Comparison of ENCODE assay signal across 9 cellular contexts in genomic region chr6:16238658-16239089, GRCh38. TPM values are rescaled to one million over a fixed set of nuclear protein-coding genes. Genes with fewer than 3 reads are reported as not detected.
A peak's percentile ranks its signal among the peaks of the same experiment; 100 is the strongest.
DNase-seq lines count a peak whose midpoint lies in the region; ATAC-seq and TF ChIP-seq lines count a peak whose summit lies in the region.
"Had no signal": no experiment of that assay in that cellular context is flagged by ENCODE, and none has a peak within 500 bp of the region (broad histone marks: within the 10 kb centered on the region; RNA-seq: fewer than 3 reads in every experiment).

No MANE protein-coding gene starts in this region.

- WGBS in IMR-90 (ENCODE audit: extremely low coverage in 2 of 2, insufficient read length in 1 of 2), 2 experiments, result 2% methylated on average over 19 of the region's 34 CpGs; no CpG with 5 or more reads in 1 of the 2 experiments

- TF ChIP-seq CTCF in IMR-90 (conservative IDR thresholded peaks at IDR 0.05; ENCODE audit: low read depth, low read length) (no peak), coronary artery (IDR thresholded peaks at IDR 0.05) (no peak)

- in situ Hi-C loops in IMR-90 (cut with MboI; ENCODE audit: low sequenced_read_pairs), result no loop called here

- H3K27ac ChIP-seq in IMR-90 (ENCODE audit: insufficient read depth, low read length), result no peak overlapping the region
- H3K27ac ChIP-seq in coronary artery, result peak overlapping the region; percentile 87 to 90
- H3K27ac ChIP-seq in muscle layer of colon (ENCODE audit: low read depth, low read length), result peak overlapping the region; percentile 88

- ATAC-seq in IMR-90 (ENCODE audit: low read depth) (no peak), GM21786 (IDR thresholded peaks at IDR 0.05; ENCODE audit: unreplicated experiment) (no peak), HG03378 (IDR thresholded peaks at IDR 0.05; ENCODE audit: unreplicated experiment) (no peak)

- no peak overlapping the region for H2BK20ac ChIP-seq in IMR-90 (ENCODE audit: low read depth, low read length)

- dilution Hi-C loops in IMR-90 (cut with HindIII; ENCODE audit: low sequenced_read_pairs, unreplicated experiment), result no loop called here

- peak overlapping the region; percentile 80 for H3K4me3 Mint-ChIP-seq in activated T-cell treated with anti-CD3 and anti-CD28 coated beads, Interleukin-2, amount 50 U/mL, for 24 hours

- peak overlapping the region; percentile 83 for H3K4me2 ChIP-seq in IMR-90 (ENCODE audit: low read depth, low read length)

- H3K4me3 ChIP-seq in IMR-90 (ENCODE audit: insufficient read depth, low read depth, low read length) (peak overlapping the region; percentile 65), coronary artery (peak overlapping the region; percentile 88), muscle layer of colon (ENCODE audit: low read depth in 1 of 2, low read length in 2 of 2) (peak overlapping the region; percentile 76 to 94)

- peak overlapping the region; percentile 8; the same call in 1 of the 2 replicates for H3K56ac ChIP-seq in IMR-90 (ENCODE audit: extremely low read depth, insufficient read depth, low read length)

- H4K91ac ChIP-seq in IMR-90 (ENCODE audit: insufficient read depth, low read depth, low read length), result no peak overlapping the region

- DNase-seq in activated T-cell treated with anti-CD3 and anti-CD28 coated beads, Interleukin-2, amount 50 U/mL, for 24 hours, result no peak
- no peak for DNase-seq in activated T-cell treated with anti-CD3 and anti-CD28 coated beads, Interleukin-2, amount 50 U/mL, for 1 hour
- no peak for DNase-seq in IMR-90
- DNase-seq in coronary artery (ENCODE audit: low spot score), result peak; percentile 80
- DNase-seq in ureter (ENCODE audit: low spot score), result no peak
- DNase-seq: DND-41 had no signal

- H3K18ac ChIP-seq in IMR-90 (ENCODE audit: low read depth, low read length), result no peak overlapping the region

- TF ChIP-seq RAD21 in IMR-90 (IDR thresholded peaks at IDR 0.05; ENCODE audit: low read length), result no peak

- H3K79me1 ChIP-seq in IMR-90 (ENCODE audit: low read depth in 1 of 2, low read length in 2 of 2), result no peaks in the 10 kb centered on the region

- H3K36me3 ChIP-seq in IMR-90 (ENCODE audit: control insufficient read depth, insufficient read depth, low read length) (no peaks in the 10 kb centered on the region), muscle layer of colon (ENCODE audit: insufficient read depth, low read length) (no peaks in the 10 kb centered on the region)

- H4K20me1 ChIP-seq in IMR-90 (ENCODE audit: insufficient read depth, low read length), result peaks cover 9% of the 10 kb centered on the region; the same call in 1 of the 2 replicates

- H3K4me1 ChIP-seq in IMR-90 (ENCODE audit: control insufficient read depth, insufficient read depth, low read length), result peaks cover 11% of the 10 kb centered on the region
- H3K4me1 ChIP-seq in muscle layer of colon (ENCODE audit: insufficient read depth, low read length), result peaks cover 35% of the 10 kb centered on the region

- intact Hi-C loops in IMR-90 (cut with micrococcal nuclease), result no loop called here

- H3K9me1 ChIP-seq in IMR-90 (ENCODE audit: insufficient read depth, low read length), result peaks cover 2% of the 10 kb centered on the region; the same call in 1 of the 2 replicates

- no peaks in the 10 kb centered on the region for H3K36me3 Mint-ChIP-seq in activated T-cell treated with anti-CD3 and anti-CD28 coated beads, Interleukin-2, amount 50 U/mL, for 24 hours (ENCODE audit: low read depth)

- no peak overlapping the region for H2BK15ac ChIP-seq in IMR-90 (ENCODE audit: low read depth, low read length)

- no peak overlapping the region for H3K14ac ChIP-seq in IMR-90 (replicated peaks; ENCODE audit: low read depth, low read length)

- 0 out of 2 replicates have a peak overlapping the region, but pooled peaks have one; percentile 1 for H2BK120ac ChIP-seq in IMR-90 (ENCODE audit: low read depth, low read length)

- H3K27ac Mint-ChIP-seq in activated T-cell treated with anti-CD3 and anti-CD28 coated beads, Interleukin-2, amount 50 U/mL, for 24 hours, result peak overlapping the region; percentile 61

- BruUV-seq in IMR-90 (replicated peaks; lab: Mats Ljungman, UMichigan), result no TSS peak

- H4K8ac ChIP-seq in IMR-90 (ENCODE audit: low read depth in 2 of 2, low read length in 2 of 2), result no peak overlapping the region; a peak in 1 of 4 replicates

- CTCF ChIA-PET in IMR-90 (lab: Yijun Ruan, JAX), result interaction anchor here (0.7 to 1.2 kb wide), 2 partner anchors 33 to 48 kb away, joined by 4 read pairs; no protein-coding TSS in a partner anchor

- H3K4ac ChIP-seq in IMR-90 (ENCODE audit: low read depth, low read length), result peak overlapping the region; percentile 3; the same call in 1 of the 2 replicates

- TF ChIP-seq POLR2A in IMR-90 (IDR thresholded peaks at IDR 0.05; ENCODE audit: low read depth, low read length), result no peak

- POLR2A ChIA-PET in IMR-90 (lab: Charles Lee; ENCODE audit: unreplicated experiment), result no interaction called here

- H3K4me1 Mint-ChIP-seq in activated T-cell treated with anti-CD3 and anti-CD28 coated beads, Interleukin-2, amount 50 U/mL, for 24 hours (ENCODE audit: low read depth), result peaks cover 28% of the 10 kb centered on the region

- H3K9ac ChIP-seq in IMR-90 (ENCODE audit: low read depth, low read length) (peak overlapping the region; percentile 55), muscle layer of colon (ENCODE audit: low read length) (peak overlapping the region; percentile 83)

- peaks cover 53% of the 10 kb centered on the region for H3K27me3 Mint-ChIP-seq in activated T-cell treated with anti-CD3 and anti-CD28 coated beads, Interleukin-2, amount 50 U/mL, for 24 hours

- H4K5ac ChIP-seq in IMR-90 (ENCODE audit: low read depth, low read length), result no peak overlapping the region

- no peak overlapping the region for H2BK5ac ChIP-seq in IMR-90 (ENCODE audit: low read depth, low read length, poor library complexity, severe bottlenecking)

- no peaks in the 10 kb centered on the region for H3K9me3 Mint-ChIP-seq in activated T-cell treated with anti-CD3 and anti-CD28 coated beads, Interleukin-2, amount 50 U/mL, for 24 hours

- H2AK5ac ChIP-seq in IMR-90 (ENCODE audit: low read depth, low read length), result no peak overlapping the region

- no peaks in the 10 kb centered on the region for H3K9me3 ChIP-seq in IMR-90 (ENCODE audit: control insufficient read depth, insufficient read depth, low read length)
- H3K9me3 ChIP-seq in muscle layer of colon (ENCODE audit: low read length), result no peaks in the 10 kb centered on the region

- H3K23ac ChIP-seq in IMR-90 (ENCODE audit: low read depth, low read length), result no peak overlapping the region

- H3K27me3 ChIP-seq in IMR-90 (ENCODE audit: control insufficient read depth, insufficient read depth, low read length), result no peaks in the 10 kb centered on the region
- no peaks in the 10 kb centered on the region for H3K27me3 ChIP-seq in muscle layer of colon (ENCODE audit: control insufficient read depth in 1 of 2, insufficient read depth in 2 of 2, low read length in 2 of 2)

- H2AK9ac ChIP-seq in IMR-90 (replicated peaks; ENCODE audit: low read depth, low read length, poor library complexity), result peak overlapping the region; percentile 82

- peak overlapping the region; percentile 88 for H2AFZ ChIP-seq in IMR-90 (replicated peaks; ENCODE audit: low read length, poor library complexity)

TF ChIP-seq in IMR-90, 13 proteins besides CTCF, POLR2A, EP300 and RAD21:
- TF ChIP-seq BHLHE40 (IDR thresholded peaks at IDR 0.05; ENCODE audit: low read depth, low read length), result no peak
- peak; percentile 19; the same call in 1 of the 2 replicates for TF ChIP-seq MAZ (IDR thresholded peaks at IDR 0.05; ENCODE audit: borderline replicate concordance, low read depth, low read length)
TF ChIP-seq in IMR-90: peak in this region for 1.

RNA-seq across cellular contexts. Expression of gene GMPR, which starts 0.3 kb away (rescaled TPM):
- total RNA-seq in IMR-90 (2012; rRNA removed), result 6.3 and 6.7 TPM in 2 replicates
- 7.0 and 8.6 TPM in 2 replicates for polyA plus RNA-seq in IMR-90 (2012; rRNA removed)
- 7.0 and 10.0 TPM in 2 replicates for polyA plus RNA-seq in IMR-90 (2012; cell fraction: cytosol; rRNA removed)
- 3.7 and 5.9 TPM in 2 replicates for polyA plus RNA-seq in IMR-90 (2012; cell fraction: nucleus; rRNA removed; ENCODE audit: low replicate concordance)
- 2.3 TPM for total RNA-seq in ureter
